Comparison of ENCODE assay signal across 9 cellular contexts in the genomic region with DNA sequence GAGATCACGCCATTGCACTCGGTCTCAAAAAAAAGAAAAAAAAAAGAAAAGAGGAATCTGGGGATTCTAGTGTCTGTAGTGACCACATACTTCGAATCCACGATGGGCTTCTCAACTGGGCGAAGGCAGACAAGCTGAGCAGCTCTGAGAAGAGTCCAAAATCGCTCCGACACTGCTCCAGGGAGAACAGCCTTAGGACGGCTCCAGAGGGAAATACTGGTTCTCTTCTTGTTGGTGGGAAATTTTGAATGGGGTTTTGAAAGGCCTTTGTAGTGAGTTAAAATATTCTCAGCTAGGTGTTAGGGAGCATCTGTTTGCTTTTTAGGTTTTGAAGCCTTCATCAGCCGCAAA. TPM values are rescaled to one million over a fixed set of nuclear protein-coding genes. Genes with fewer than 3 reads are reported as not detected.
DNase-seq lines count a peak whose midpoint lies in the region; ATAC-seq and TF ChIP-seq lines count a peak whose summit lies in the region.
"Had no signal": no experiment of that assay in that cellular context is flagged by ENCODE, and none has a peak within 500 bp of the region (broad histone marks: within the 10 kb centered on the region; RNA-seq: fewer than 3 reads in every experiment).

No MANE protein-coding gene starts in this region.

- POLR2A ChIA-PET in activated CD4-positive, alpha-beta T cell treated with anti-CD3 and anti-CD28 coated beads for 36 hours (lab: Charles Lee) = interaction anchor here (8.8 kb wide), 1 partner anchor 12 kb away, joined by 228 read pairs; no protein-coding TSS in a partner anchor

- H3K4me3 Mint-ChIP-seq in activated CD4-positive, alpha-beta T cell treated with anti-CD3 and anti-CD28 coated beads for 36 hours = peak overlapping the region; percentile 95
- H3K4me3 Mint-ChIP-seq in activated CD4-positive, alpha-beta T cell treated with anti-CD3 and anti-CD28 coated beads, Interleukin-2, amount 10 ng/mL, durations not matched to agents 24 days and 14 days = no peak overlapping the region
- H3K4me3 Mint-ChIP-seq in T-helper 17 cell = peak overlapping the region; percentile 43

- no peak for TF ChIP-seq CTCF in testis (IDR thresholded peaks at IDR 0.05)

- H3K9me3 ChIP-seq in T-helper 17 cell (ENCODE audit: control insufficient read depth, low read length, poor library complexity, severe bottlenecking) (no peaks in the 10 kb centered on the region), testis (no peaks in the 10 kb centered on the region)

- peaks cover 2% of the 10 kb centered on the region for H3K27me3 Mint-ChIP-seq in activated CD4-positive, alpha-beta T cell treated with anti-CD3 and anti-CD28 coated beads for 36 hours
- H3K27me3 Mint-ChIP-seq in activated CD4-positive, alpha-beta T cell treated with anti-CD3 and anti-CD28 coated beads, Interleukin-2, amount 10 ng/mL, durations not matched to agents 24 days and 14 days = peaks cover 16% of the 10 kb centered on the region
- no peaks in the 10 kb centered on the region for H3K27me3 Mint-ChIP-seq in T-helper 17 cell

- ATAC-seq in activated CD4-positive, alpha-beta T cell treated with anti-CD3 and anti-CD28 coated beads for 36 hours = no peak
- no peak for ATAC-seq in T-helper 17 cell

- no peaks in the 10 kb centered on the region for H3K4me1 ChIP-seq in testis

- H3K4me1 Mint-ChIP-seq in activated CD4-positive, alpha-beta T cell treated with anti-CD3 and anti-CD28 coated beads for 36 hours = peaks cover 29% of the 10 kb centered on the region
- H3K4me1 Mint-ChIP-seq in activated CD4-positive, alpha-beta T cell treated with anti-CD3 and anti-CD28 coated beads, Interleukin-2, amount 10 ng/mL, durations not matched to agents 24 days and 14 days = peaks cover 40% of the 10 kb centered on the region
- H3K4me1 Mint-ChIP-seq in T-helper 17 cell = peaks cover 30% of the 10 kb centered on the region

- no peaks in the 10 kb centered on the region for H3K9me3 Mint-ChIP-seq in activated CD4-positive, alpha-beta T cell treated with anti-CD3 and anti-CD28 coated beads for 36 hours (ENCODE audit: low read depth)
- H3K9me3 Mint-ChIP-seq in activated CD4-positive, alpha-beta T cell treated with anti-CD3 and anti-CD28 coated beads, Interleukin-2, amount 10 ng/mL, durations not matched to agents 24 days and 14 days = no peaks in the 10 kb centered on the region

- H3K4me3 ChIP-seq in testis = peak overlapping the region; percentile 56 to 81

- intact Hi-C loops in activated CD4-positive, alpha-beta T cell treated with anti-CD3 and anti-CD28 coated beads for 36 hours (cut with DNase I, micrococcal nuclease) = loop anchor here in 1 of 2 experiments (5.0 kb wide), 1 partner anchor 113 kb away; a partner anchor contains a TSS
- intact Hi-C loops in activated CD4-positive, alpha-beta T cell treated with anti-CD3 and anti-CD28 coated beads, Interleukin-2, amount 10 ng/mL, durations not matched to agents 24 days and 14 days (cut with micrococcal nuclease) = loop anchor here (1.0 to 2.0 kb wide), 2 partner anchors 12 to 75 kb away; a partner anchor contains a TSS
- intact Hi-C loops in testis (cut with DNase I; ENCODE audit: low total_unique reads) = no loop called here

- H3K27ac ChIP-seq in testis = peak overlapping the region; percentile 98

- no peaks in the 10 kb centered on the region for H3K36me3 ChIP-seq in testis (ENCODE audit: low read depth, missing control alignments)

- peak overlapping the region; percentile 98 for H3K27ac Mint-ChIP-seq in activated CD4-positive, alpha-beta T cell treated with anti-CD3 and anti-CD28 coated beads for 36 hours
- H3K27ac Mint-ChIP-seq in activated CD4-positive, alpha-beta T cell treated with anti-CD3 and anti-CD28 coated beads, Interleukin-2, amount 10 ng/mL, durations not matched to agents 24 days and 14 days = no peak overlapping the region
- peak overlapping the region; percentile 94 for H3K27ac Mint-ChIP-seq in T-helper 17 cell

- TF ChIP-seq POLR2A in testis (IDR thresholded peaks at IDR 0.05) = no peak

- no peaks in the 10 kb centered on the region for H3K27me3 ChIP-seq in testis

- CTCF ChIA-PET in activated CD4-positive, alpha-beta T cell treated with anti-CD3 and anti-CD28 coated beads for 36 hours (lab: Charles Lee) = interaction anchor here (0.9 to 9.5 kb wide), 5 partner anchors 12 to 181 kb away, joined by 3 to 76 read pairs (median 4); a partner anchor contains a TSS

- DNase-seq in activated CD4-positive, alpha-beta T cell treated with anti-CD3 and anti-CD28 coated beads for 36 hours = no peak
- DNase-seq in activated CD4-positive, alpha-beta T cell treated with anti-CD3 and anti-CD28 coated beads, Interleukin-2, amount 10 ng/mL, durations not matched to agents 24 days and 14 days = no peak
- no peak for DNase-seq in T-helper 17 cell
- peak; percentile 50 for DNase-seq in inferior parietal cortex (ENCODE audit: extremely low spot score)
- no peak for DNase-seq in testis
- DNase-seq in cortex of kidney (lab: John Stamatoyannopoulos, UW) = no peak
- no peak for DNase-seq in activated CD4-positive, alpha-beta T cell treated with anti-CD3 and anti-CD28 coated beads for 48 hours
- DNase-seq in stimulated activated CD4-positive, alpha-beta T cell treated with anti-CD3 and anti-CD28 coated beads, Interleukin-12 subunit alpha, Interleukin-12 subunit beta, amount 100 ng/mL, for 4 hours = no peak
- DNase-seq: SIG-M5 had no signal

- WGBS in testis, 2 donors = 12 to 31% methylated on average over 9 of the region's 9 CpGs

- H3K36me3 Mint-ChIP-seq in activated CD4-positive, alpha-beta T cell treated with anti-CD3 and anti-CD28 coated beads for 36 hours (ENCODE audit: low read depth) = peaks cover 11% of the 10 kb centered on the region
- peaks cover 6% of the 10 kb centered on the region for H3K36me3 Mint-ChIP-seq in activated CD4-positive, alpha-beta T cell treated with anti-CD3 and anti-CD28 coated beads, Interleukin-2, amount 10 ng/mL, durations not matched to agents 24 days and 14 days (ENCODE audit: low read depth)
- H3K36me3 Mint-ChIP-seq in T-helper 17 cell (ENCODE audit: low read depth) = no peaks in the 10 kb centered on the region

RNA-seq across cellular contexts. Expression of a gene that starts 18.3 kb away (rescaled TPM):
- total RNA-seq in activated CD4-positive, alpha-beta T cell treated with anti-CD3 and anti-CD28 coated beads for 36 hours = not detected
- total RNA-seq in activated CD4-positive, alpha-beta T cell treated with anti-CD3 and anti-CD28 coated beads, Interleukin-2, amount 10 ng/mL, durations not matched to agents 24 days and 14 days = not detected in 2 replicates
- total RNA-seq in T-helper 17 cell = not detected
- total RNA-seq in testis = under 1 TPM in 1 of 2 donors, not detected in 1; 0.43 TPM
- polyA plus RNA-seq in testis (ENCODE audit: insufficient read depth, low read depth, low replicate concordance) = 7.7 TPM

RNA-seq across cellular contexts. Expression of a gene that starts 43.4 kb away (rescaled TPM):
- 100 to 1,000 TPM; 112 TPM for total RNA-seq in activated CD4-positive, alpha-beta T cell treated with anti-CD3 and anti-CD28 coated beads for 36 hours
- total RNA-seq in activated CD4-positive, alpha-beta T cell treated with anti-CD3 and anti-CD28 coated beads, Interleukin-2, amount 10 ng/mL, durations not matched to agents 24 days and 14 days = 83.4 and 85.2 TPM in 2 replicates
- total RNA-seq in T-helper 17 cell (100 to 1,000 TPM; 567 to 927 TPM), testis (100 to 1,000 TPM; 268 to 328 TPM)
- 274 TPM for polyA plus RNA-seq in testis (ENCODE audit: insufficient read depth, low read depth, low replicate concordance)
